In genomic region chr17:66829386-66829864, GRCh38 we compare ENCODE assay signal across 8 cellular contexts. TPM values are rescaled to one million over a fixed set of nuclear protein-coding genes. Genes with fewer than 3 reads are reported as not detected.
DNase-seq lines count a peak whose midpoint lies in the region; ATAC-seq and TF ChIP-seq lines count a peak whose summit lies in the region.

No MANE protein-coding gene starts in this region.

- no peak overlapping the region for H2AFZ ChIP-seq in HCT116 (ENCODE audit: low read depth, low read length, poor library complexity, severe bottlenecking)
- no peak overlapping the region for H2AFZ ChIP-seq in hepatocyte

- H3K9me2 ChIP-seq in HCT116 (ENCODE audit: insufficient read depth) (no peaks in the 10 kb centered on the region), hepatocyte (replicated peaks; ENCODE audit: insufficient read depth) (no peaks in the 10 kb centered on the region)

- intact Hi-C loops in HCT116 (cut with micrococcal nuclease), result no loop called here

- H3K27me3 ChIP-seq in HCT116 (ENCODE audit: insufficient read depth, low read length) (peaks cover 11% of the 10 kb centered on the region; the same call in 1 of the 2 replicates), hepatocyte (peaks cover 21% of the 10 kb centered on the region)

- BruUV-seq in HCT116 (replicated peaks; lab: Mats Ljungman, UMichigan), result no TSS peak

- POLR2A ChIA-PET in HCT116 (lab: Charles Lee), result no interaction called here

- peak; percentile 64 for DNase-seq in ACHN
- no peak for DNase-seq in HCT116 (ENCODE audit: low read depth, low spot score)
- peak; percentile 18 for DNase-seq in activated CD4-positive, alpha-beta T cell treated with anti-CD3 and anti-CD28 coated beads, Interleukin-2, amount 50 U/mL, for 1 hour
- peak; percentile 91 for DNase-seq in hepatocyte (ENCODE audit: low spot score)
- peak; percentile 40 for DNase-seq in stimulated activated CD8-positive, alpha-beta memory T cell treated with anti-CD3 and anti-CD28 coated beads, Interleukin-4, amount 100 ng/mL, for 48 hours
- no peak for DNase-seq in SKM-1 treated with dmso at 0.1 percent for 144 hours (lab: John Stamatoyannopoulos, UW; ENCODE audit: unreplicated experiment)
- DNase-seq in superior temporal gyrus (ENCODE audit: extremely low spot score), result no peak

- H4K20me1 ChIP-seq in HCT116 (ENCODE audit: insufficient read depth) (no peaks in the 10 kb centered on the region), hepatocyte (ENCODE audit: insufficient read depth, poor library complexity, severe bottlenecking) (no peaks in the 10 kb centered on the region)

- ATAC-seq in HCT116 (no peak), HG03439 (IDR thresholded peaks at IDR 0.05; ENCODE audit: unreplicated experiment) (no peak)

- H3K4me1 ChIP-seq in HCT116 (ENCODE audit: control insufficient read depth in 1 of 2, insufficient read depth in 2 of 2, low read length in 2 of 2), result no peaks in the 10 kb centered on the region
- no peaks in the 10 kb centered on the region for H3K4me1 ChIP-seq in hepatocyte (ENCODE audit: insufficient read depth)

- H3K4me3 ChIP-seq in HCT116 (replicated peaks in 1 of 2; ENCODE audit: low read depth in 1 of 2, low read length in 2 of 2) (no peak overlapping the region), hepatocyte (no peak overlapping the region)

- WGBS in hepatocyte (ENCODE audit: low lambda C conversion rate, missing lambda C conversion rate), result 14% methylated on average over 18 of the region's 18 CpGs

- in situ Hi-C loops in ACHN (cut with HindIII; ENCODE audit: low pct_ligation_motif_present, low pct_unique_long_range_greater_than_20kb, low sequenced_read_pairs), result no loop called here

- H3K4me2 ChIP-seq in HCT116 (ENCODE audit: low read length) (no peak overlapping the region), hepatocyte (no peak overlapping the region)

- no peak for TF ChIP-seq CTCF in HCT116 (IDR thresholded peaks at IDR 0.05 in 2 of 3, conservative IDR thresholded peaks at IDR 0.05 in 1 of 3; ENCODE audit: borderline replicate concordance in 1 of 3, insufficient read depth in 1 of 3, low read depth in 2 of 3, low read length in 2 of 3)
- no peak for TF ChIP-seq CTCF in hepatocyte (IDR thresholded peaks at IDR 0.05; ENCODE audit: poor library complexity)

- H3K79me2 ChIP-seq in HCT116 (ENCODE audit: insufficient read depth, low read length) (no peaks in the 10 kb centered on the region), hepatocyte (no peaks in the 10 kb centered on the region)

- H3K36me3 ChIP-seq in HCT116 (ENCODE audit: control insufficient read depth in 1 of 2, insufficient read depth in 2 of 2, low read length in 2 of 2) (no peaks in the 10 kb centered on the region), hepatocyte (replicated peaks; ENCODE audit: insufficient read depth, low read depth) (no peaks in the 10 kb centered on the region)

- no peak overlapping the region for H3K27ac ChIP-seq in HCT116 (ENCODE audit: low read depth, low read length)
- no peak overlapping the region for H3K27ac ChIP-seq in hepatocyte

- CTCF ChIA-PET in HCT116 (lab: Charles Lee), result no interaction called here

- TF ChIP-seq RAD21 in HCT116 (IDR thresholded peaks at IDR 0.05; ENCODE audit: low read depth), result no peak

- no peak for TF ChIP-seq POLR2A in HCT116 (IDR thresholded peaks at IDR 0.05; ENCODE audit: borderline replicate concordance, extremely low read depth, insufficient read depth, insufficient read length)

- RAD21 ChIA-PET in HCT116 (lab: Charles Lee; ENCODE audit: low non-redundant PET in 1 of 2, low total read pairs in 2 of 2, uncharacterized antibody in 2 of 2, unreplicated experiment in 2 of 2), result no interaction called here

- no peak overlapping the region for H3K9ac ChIP-seq in HCT116 (ENCODE audit: low read length)

- H3K9me3 ChIP-seq in HCT116 (ENCODE audit: control insufficient read depth in 1 of 2, insufficient read depth in 1 of 2, low read depth in 1 of 2, low read length in 2 of 2) (no peaks in the 10 kb centered on the region), hepatocyte (ENCODE audit: low read depth) (no peaks in the 10 kb centered on the region)

TF ChIP-seq in HCT116, 20 proteins besides CTCF, POLR2A, EP300 and RAD21:
- TF ChIP-seq ZFX (IDR thresholded peaks at IDR 0.05) (no peak), TCF7L2 (IDR thresholded peaks at IDR 0.05; ENCODE audit: borderline replicate concordance, extremely low read depth, insufficient read depth, insufficient read length) (no peak), SP1 (IDR thresholded peaks at IDR 0.05; ENCODE audit: low read depth) (no peak), SIN3A (IDR thresholded peaks at IDR 0.05; ENCODE audit: low read depth) (no peak)
- TF ChIP-seq, protein P1, sequence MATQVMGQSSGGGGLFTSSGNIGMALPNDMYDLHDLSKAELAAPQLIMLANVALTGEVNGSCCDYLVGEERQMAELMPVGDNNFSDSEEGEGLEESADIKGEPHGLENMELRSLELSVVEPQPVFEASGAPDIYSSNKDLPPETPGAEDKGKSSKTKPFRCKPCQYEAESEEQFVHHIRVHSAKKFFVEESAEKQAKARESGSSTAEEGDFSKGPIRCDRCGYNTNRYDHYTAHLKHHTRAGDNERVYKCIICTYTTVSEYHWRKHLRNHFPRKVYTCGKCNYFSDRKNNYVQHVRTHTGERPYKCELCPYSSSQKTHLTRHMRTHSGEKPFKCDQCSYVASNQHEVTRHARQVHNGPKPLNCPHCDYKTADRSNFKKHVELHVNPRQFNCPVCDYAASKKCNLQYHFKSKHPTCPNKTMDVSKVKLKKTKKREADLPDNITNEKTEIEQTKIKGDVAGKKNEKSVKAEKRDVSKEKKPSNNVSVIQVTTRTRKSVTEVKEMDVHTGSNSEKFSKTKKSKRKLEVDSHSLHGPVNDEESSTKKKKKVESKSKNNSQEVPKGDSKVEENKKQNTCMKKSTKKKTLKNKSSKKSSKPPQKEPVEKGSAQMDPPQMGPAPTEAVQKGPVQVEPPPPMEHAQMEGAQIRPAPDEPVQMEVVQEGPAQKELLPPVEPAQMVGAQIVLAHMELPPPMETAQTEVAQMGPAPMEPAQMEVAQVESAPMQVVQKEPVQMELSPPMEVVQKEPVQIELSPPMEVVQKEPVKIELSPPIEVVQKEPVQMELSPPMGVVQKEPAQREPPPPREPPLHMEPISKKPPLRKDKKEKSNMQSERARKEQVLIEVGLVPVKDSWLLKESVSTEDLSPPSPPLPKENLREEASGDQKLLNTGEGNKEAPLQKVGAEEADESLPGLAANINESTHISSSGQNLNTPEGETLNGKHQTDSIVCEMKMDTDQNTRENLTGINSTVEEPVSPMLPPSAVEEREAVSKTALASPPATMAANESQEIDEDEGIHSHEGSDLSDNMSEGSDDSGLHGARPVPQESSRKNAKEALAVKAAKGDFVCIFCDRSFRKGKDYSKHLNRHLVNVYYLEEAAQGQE (IDR thresholded peaks at IDR 0.05; ENCODE audit: low read depth), result peak; percentile 76

RNA-seq across cellular contexts. Expression of gene CACNG5, which starts 5.5 kb away (rescaled TPM):
- not detected for total RNA-seq in HCT116 (2021; ENCODE audit: unreplicated experiment)
- polyA plus RNA-seq in HCT116 (2012), result not detected in 2 replicates
- total RNA-seq in hepatocyte, result not detected in 2 replicates
- not detected in 2 replicates for polyA plus RNA-seq in hepatocyte

Comparison
In these comparisons a context has a peak if more than half of its experiments do, and no peak if none do; other contexts are left out.
1. DNase-seq: peak in ACHN (single experiment), activated CD4-positive, alpha-beta T cell treated with anti-CD3 and anti-CD28 coated beads, Interleukin-2, amount 50 U/mL, for 1 hour (single experiment), hepatocyte (single experiment) and stimulated activated CD8-positive, alpha-beta memory T cell treated with anti-CD3 and anti-CD28 coated beads, Interleukin-4, amount 100 ng/mL, for 48 hours (single experiment); none in HCT116 (single experiment), SKM-1 treated with dmso at 0.1 percent for 144 hours (single experiment) and superior temporal gyrus (single experiment).